Comparison of ENCODE assay signal across 6 cellular contexts in genomic region chr1:154956557-154956956, GRCh38. TPM values are rescaled to one million over a fixed set of nuclear protein-coding genes. Genes with fewer than 3 reads are reported as not detected.
A peak's percentile ranks its signal among the peaks of the same experiment; 100 is the strongest.
DNase-seq lines count a peak whose midpoint lies in the region; ATAC-seq and TF ChIP-seq lines count a peak whose summit lies in the region.

No MANE protein-coding gene starts in this region.

- H3K27me3 ChIP-seq in MG63 (no peaks in the 10 kb centered on the region), ectodermal cell (ENCODE audit: control insufficient read depth, insufficient read depth, low read length, poor library complexity, severe bottlenecking) (no peaks in the 10 kb centered on the region), prostate gland (replicated peaks; ENCODE audit: insufficient read depth) (no peaks in the 10 kb centered on the region)

- peak; percentile 5 for TF ChIP-seq POLR2A in prostate gland (IDR thresholded peaks at IDR 0.05)

- peak overlapping the region; percentile 52 for H3K4me3 ChIP-seq in MG63
- peak overlapping the region; percentile 51 for H3K4me3 ChIP-seq in ectodermal cell (ENCODE audit: insufficient read depth, low read depth, low read length)
- H3K4me3 ChIP-seq in prostate gland = peak overlapping the region; percentile 46

- WGBS in ectodermal cell, 2 experiments = 7% methylated on average over 6 of the region's 6 CpGs
- 19% methylated on average over 6 of the region's 6 CpGs for WGBS in prostate gland

- H3K9me3 ChIP-seq in MG63 (no peaks in the 10 kb centered on the region), ectodermal cell (ENCODE audit: control insufficient read depth, low read length) (no peaks in the 10 kb centered on the region), prostate gland (no peaks in the 10 kb centered on the region)

- H3K36me3 ChIP-seq in MG63 (peaks cover 23% of the 10 kb centered on the region), ectodermal cell (ENCODE audit: control insufficient read depth, insufficient read depth, low read length) (peaks cover 17% of the 10 kb centered on the region), prostate gland (no peaks in the 10 kb centered on the region)

- intact Hi-C loops in prostate gland (cut with DNase I) = no loop called here

- ATAC-seq in GM18517 (IDR thresholded peaks at IDR 0.05; ENCODE audit: unreplicated experiment) (no peak), omental fat pad (ENCODE audit: low FRiP score) (no peak), GM21367 (IDR thresholded peaks at IDR 0.05; ENCODE audit: unreplicated experiment) (no peak)

- H3K4me1 ChIP-seq in ectodermal cell (ENCODE audit: control insufficient read depth, insufficient read depth, low read length) (peaks cover 54% of the 10 kb centered on the region), prostate gland (replicated peaks) (peaks cover 20% of the 10 kb centered on the region)

- DNase-seq in MG63 (no peak), prostate gland (ENCODE audit: low spot score) (no peak), omental fat pad (ENCODE audit: low spot score) (no peak)

- H3K27ac ChIP-seq in ectodermal cell (ENCODE audit: insufficient read depth, low read depth, low read length, poor library complexity, severe bottlenecking) = peak overlapping the region; percentile 99
- peak overlapping the region; percentile 76 to 79 for H3K27ac ChIP-seq in prostate gland

- no peak for TF ChIP-seq CTCF in prostate gland (IDR thresholded peaks at IDR 0.05)
- no peak for TF ChIP-seq CTCF in omental fat pad (IDR thresholded peaks at IDR 0.05)

RNA-seq across cellular contexts. Expression of gene PBXIP1, which starts 0.7 kb away (rescaled TPM):
- total RNA-seq in MG63 (2014; rRNA removed; shearing (Covaris generic); ENCODE audit: low replicate concordance) = 6.9 and 16.0 TPM in 2 replicates
- 79.7 TPM for polyA plus RNA-seq in ectodermal cell (2013, experiment 1 of 4)
- 98.5 TPM for polyA plus RNA-seq in ectodermal cell (2013, experiment 2 of 4)
- polyA plus RNA-seq in ectodermal cell (2013, experiment 3 of 4) = 57.5 TPM
- 67.6 TPM for polyA plus RNA-seq in ectodermal cell (2013, experiment 4 of 4)
- total RNA-seq in prostate gland (100 to 1,000 TPM; 113 to 140 TPM), omental fat pad (10 to 100 TPM; 65.0 to 93.7 (median 82.0) TPM)

RNA-seq across cellular contexts. Expression of gene PYGO2, which starts 5.0 kb away (rescaled TPM):
- 10.3 and 16.2 TPM in 2 replicates for total RNA-seq in MG63 (2014; rRNA removed; shearing (Covaris generic); ENCODE audit: low replicate concordance)
- 64.5 TPM for polyA plus RNA-seq in ectodermal cell (2013, experiment 1 of 4)
- polyA plus RNA-seq in ectodermal cell (2013, experiment 2 of 4) = 69.0 TPM
- 48.8 TPM for polyA plus RNA-seq in ectodermal cell (2013, experiment 3 of 4)
- 49.3 TPM for polyA plus RNA-seq in ectodermal cell (2013, experiment 4 of 4)
- 10 to 100 TPM; 44.1 to 44.6 TPM for total RNA-seq in prostate gland
- 10 to 100 TPM; 10.2 to 21.2 (median 15.9) TPM for total RNA-seq in omental fat pad

RNA-seq across cellular contexts. Expression of gene SHC1, which starts 14.0 kb away (rescaled TPM):
- total RNA-seq in MG63 (2014; rRNA removed; shearing (Covaris generic); ENCODE audit: low replicate concordance) = 140 and 175 TPM in 2 replicates
- polyA plus RNA-seq in ectodermal cell (2013, experiment 1 of 4) = 185 TPM
- 176 TPM for polyA plus RNA-seq in ectodermal cell (2013, experiment 2 of 4)
- 110 TPM for polyA plus RNA-seq in ectodermal cell (2013, experiment 3 of 4)
- 131 TPM for polyA plus RNA-seq in ectodermal cell (2013, experiment 4 of 4)
- total RNA-seq in prostate gland (10 to 100 TPM; 85.0 to 97.2 TPM), omental fat pad (100 to 1,000 TPM; 152 to 265 (median 171) TPM)

RNA-seq across cellular contexts. Expression of gene CKS1B, which starts 17.9 kb away (rescaled TPM):
- 124 and 222 TPM in 2 replicates for total RNA-seq in MG63 (2014; rRNA removed; shearing (Covaris generic); ENCODE audit: low replicate concordance)
- 267 TPM for polyA plus RNA-seq in ectodermal cell (2013, experiment 1 of 4)
- polyA plus RNA-seq in ectodermal cell (2013, experiment 2 of 4) = 261 TPM
- polyA plus RNA-seq in ectodermal cell (2013, experiment 3 of 4) = 286 TPM
- polyA plus RNA-seq in ectodermal cell (2013, experiment 4 of 4) = 304 TPM
- total RNA-seq in prostate gland (10 to 100 TPM; 33.5 to 47.5 TPM), omental fat pad (10 to 100 TPM; 34.0 to 72.8 (median 43.2) TPM)

RNA-seq across cellular contexts. Expression of gene PMVK, which starts 20.0 kb away (rescaled TPM):
- total RNA-seq in MG63 (2014; rRNA removed; shearing (Covaris generic); ENCODE audit: low replicate concordance) = 68.7 and 77.6 TPM in 2 replicates
- 40.4 TPM for polyA plus RNA-seq in ectodermal cell (2013, experiment 1 of 4)
- 38.0 TPM for polyA plus RNA-seq in ectodermal cell (2013, experiment 2 of 4)
- polyA plus RNA-seq in ectodermal cell (2013, experiment 3 of 4) = 31.1 TPM
- 33.5 TPM for polyA plus RNA-seq in ectodermal cell (2013, experiment 4 of 4)
- total RNA-seq in prostate gland (10 to 100 TPM; 23.2 to 26.2 TPM), omental fat pad (10 to 100 TPM in 2 of 4 donors, 1 to 10 TPM in 2; 7.4 to 16.2 (median 12.1) TPM)
